Comparison of ENCODE assay signal across 7 cellular contexts in the genomic region with DNA sequence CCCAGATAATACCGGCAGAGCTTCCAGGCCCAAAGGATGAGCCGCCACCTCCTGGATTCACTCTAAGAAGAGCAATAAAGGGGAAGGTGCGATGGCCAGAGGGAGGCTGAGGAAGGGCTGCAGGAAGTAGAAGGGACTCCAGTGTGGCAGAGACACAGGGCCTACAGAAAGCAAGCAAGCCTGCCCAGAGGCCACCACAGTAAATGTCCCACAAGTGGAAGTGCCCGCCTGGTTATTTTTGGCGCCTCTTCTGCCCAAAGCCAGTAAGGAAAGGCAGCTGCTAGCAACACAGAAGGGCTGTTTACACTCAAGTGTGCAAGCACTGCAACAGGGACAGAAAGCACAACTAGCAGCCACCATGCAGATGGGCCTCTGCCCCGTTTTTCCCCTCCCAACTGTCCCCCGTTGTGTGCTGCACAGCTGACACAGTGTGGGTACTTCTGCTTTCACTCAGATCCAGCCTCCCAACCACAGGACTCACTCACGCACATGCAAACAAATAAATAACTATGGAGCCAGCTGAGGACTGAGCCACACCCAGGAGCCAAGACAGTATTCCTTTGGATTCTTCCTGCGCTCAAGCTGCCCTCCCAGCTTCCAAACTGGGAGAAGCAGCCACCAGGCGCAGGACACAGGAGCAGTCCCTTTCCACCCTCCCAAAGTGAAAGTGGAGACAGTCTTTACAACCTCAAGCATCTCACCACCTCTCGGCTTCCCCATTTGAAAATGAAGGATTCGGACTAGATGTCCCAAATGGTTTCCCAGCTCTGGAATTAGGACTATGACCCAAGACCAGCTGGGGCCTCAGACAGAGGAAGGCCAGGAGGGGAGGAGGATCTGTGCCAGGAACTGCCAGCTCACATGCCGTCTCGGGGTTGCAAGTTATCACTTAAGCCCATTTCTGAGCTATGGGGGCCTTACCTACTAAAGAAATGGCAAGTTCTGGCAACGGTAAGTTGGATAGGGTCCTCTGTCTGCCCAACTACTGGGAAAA. TPM values are rescaled to one million over a fixed set of nuclear protein-coding genes. Genes with fewer than 3 reads are reported as not detected.
DNase-seq lines count a peak whose midpoint lies in the region; TF ChIP-seq lines count a peak whose summit lies in the region.

No MANE protein-coding gene starts in this region.

- H3K27ac ChIP-seq in HEK293 (ENCODE audit: extremely low read depth, low read depth, low read length) (peak overlapping the region; percentile 14; the same call in 1 of the 2 replicates), OCI-LY3 (ENCODE audit: low read length) (peak overlapping the region; percentile 69), brain microvascular endothelial cell (peak overlapping the region; percentile 45), suprapubic skin (peak overlapping the region; percentile 100)

- DNase-seq in GM13976 (ENCODE audit: low spot score) = peak; percentile 74
- DNase-seq in brain microvascular endothelial cell = no peak
- peak; percentile 70 to 90 for DNase-seq in lower leg skin (ENCODE audit: low spot score in 2 of 2)
- no peak for DNase-seq in suprapubic skin (ENCODE audit: low spot score in 2 of 2)
- DNase-seq in NK-92 (lab: John Stamatoyannopoulos, UW; ENCODE audit: unreplicated experiment) = no peak

- in situ Hi-C loops in GM13976 (cut with MboI; ENCODE audit: low sequenced_read_pairs, unreplicated experiment) = no loop called here
- in situ Hi-C loops in brain microvascular endothelial cell (cut with HindIII; ENCODE audit: low pct_ligation_motif_present, low sequenced_read_pairs) = no loop called here

- H3K9me3 ChIP-seq in HEK293 (ENCODE audit: control insufficient read depth, insufficient read depth, low read depth, low read length) = no peaks in the 10 kb centered on the region
- no peaks in the 10 kb centered on the region for H3K9me3 ChIP-seq in OCI-LY3 (ENCODE audit: insufficient read depth, low read length)
- H3K9me3 ChIP-seq in suprapubic skin = no peaks in the 10 kb centered on the region

- no peak overlapping the region for H2AFZ ChIP-seq in OCI-LY3 (ENCODE audit: low read depth, low read length)

- CTCF ChIA-PET in HEK293 (lab: Yijun Ruan, JAX) = interaction anchor here (0.5 to 1.7 kb wide), 8 partner anchors 8 to 573 kb away, joined by 3 to 11 read pairs (median 3); no protein-coding TSS in a partner anchor

- H3K4me3 ChIP-seq in HEK293 (ENCODE audit: low read depth, low read length) (no peak overlapping the region), OCI-LY3 (ENCODE audit: low read length) (peak overlapping the region; percentile 72), brain microvascular endothelial cell (ENCODE audit: low read depth, low read length) (no peak overlapping the region), lower leg skin (ENCODE audit: low read depth, poor library complexity, severe bottlenecking) (no peak overlapping the region), suprapubic skin (peak overlapping the region; percentile 35)

- H3K36me3 ChIP-seq in HEK293 (ENCODE audit: control insufficient read depth in 2 of 2, insufficient read depth in 1 of 2, low read length in 2 of 2) (peaks cover 0 to 3% of the 10 kb centered on the region in 2 experiments; a peak in 1 of 3 replicates), OCI-LY3 (replicated peaks; ENCODE audit: low read depth, low read length) (peaks cover 37% of the 10 kb centered on the region), brain microvascular endothelial cell (replicated peaks) (no peaks in the 10 kb centered on the region), suprapubic skin (no peaks in the 10 kb centered on the region)

- WGBS in lower leg skin, 2 donors = 7% methylated on average over 15 of the region's 15 CpGs
- WGBS in suprapubic skin = 17% methylated on average over 14 of the region's 15 CpGs

- H3K4me1 ChIP-seq in HEK293 (ENCODE audit: control insufficient read depth, insufficient read depth, low read length) = peaks cover 21% of the 10 kb centered on the region
- peaks cover 72% of the 10 kb centered on the region for H3K4me1 ChIP-seq in OCI-LY3 (ENCODE audit: low read length)
- H3K4me1 ChIP-seq in suprapubic skin = peaks cover 98% of the 10 kb centered on the region

- TF ChIP-seq CTCF in GM13976 (IDR thresholded peaks at IDR 0.05; ENCODE audit: borderline replicate concordance, control extremely low read depth, extremely low read depth, insufficient read depth, missing control alignments) (no peak), HEK293 (tag by site-specific recombination; IDR thresholded peaks at IDR 0.05) (no peak), OCI-LY3 (IDR thresholded peaks at IDR 0.05; ENCODE audit: low read depth, low read length) (no peak), brain microvascular endothelial cell (IDR thresholded peaks at IDR 0.05; ENCODE audit: low read depth, low read length, missing control alignments) (no peak), lower leg skin (IDR thresholded peaks at IDR 0.05) (no peak), suprapubic skin (IDR thresholded peaks at IDR 0.05) (no peak)

- intact Hi-C loops in lower leg skin (cut with DNase I; ENCODE audit: low total_unique reads) = no loop called here

- peak overlapping the region; percentile 99 for H3K4me2 ChIP-seq in OCI-LY3 (ENCODE audit: low read length)

- peaks cover 100% of the 10 kb centered on the region for H3K79me2 ChIP-seq in OCI-LY3 (ENCODE audit: low read length)

- H3K27me3 ChIP-seq in OCI-LY3 (ENCODE audit: low read depth, low read length) (no peaks in the 10 kb centered on the region), brain microvascular endothelial cell (replicated peaks) (no peaks in the 10 kb centered on the region), suprapubic skin (no peaks in the 10 kb centered on the region)

- POLR2A ChIA-PET in HEK293 (lab: Yijun Ruan, JAX) = no interaction called here

- TF ChIP-seq POLR2A in lower leg skin (IDR thresholded peaks at IDR 0.05) (no peak), suprapubic skin (IDR thresholded peaks at IDR 0.05) (no peak)

- H3K9ac ChIP-seq in OCI-LY3 (ENCODE audit: low read length) = peak overlapping the region; percentile 45

- H4K20me1 ChIP-seq in OCI-LY3 (ENCODE audit: insufficient read depth, low read length) = peaks cover 92% of the 10 kb centered on the region

- TF ChIP-seq EP300 in suprapubic skin (IDR thresholded peaks at IDR 0.05) = no peak

TF ChIP-seq in HEK293, 187 proteins besides CTCF, POLR2A, EP300 and RAD21:
- TF ChIP-seq ZIC2 (tag by site-specific recombination; IDR thresholded peaks at IDR 0.05) = peak; percentile 49
- no peak for TF ChIP-seq ZNF776 (tag by site-specific recombination; IDR thresholded peaks at IDR 0.05; ENCODE audit: borderline replicate concordance)
- peak; percentile 48 for TF ChIP-seq PRDM1 (tag by site-specific recombination; IDR thresholded peaks at IDR 0.05)
- no peak for TF ChIP-seq ZBTB20 (tag by site-specific recombination; IDR thresholded peaks at IDR 0.05)
- TF ChIP-seq, protein P1, sequence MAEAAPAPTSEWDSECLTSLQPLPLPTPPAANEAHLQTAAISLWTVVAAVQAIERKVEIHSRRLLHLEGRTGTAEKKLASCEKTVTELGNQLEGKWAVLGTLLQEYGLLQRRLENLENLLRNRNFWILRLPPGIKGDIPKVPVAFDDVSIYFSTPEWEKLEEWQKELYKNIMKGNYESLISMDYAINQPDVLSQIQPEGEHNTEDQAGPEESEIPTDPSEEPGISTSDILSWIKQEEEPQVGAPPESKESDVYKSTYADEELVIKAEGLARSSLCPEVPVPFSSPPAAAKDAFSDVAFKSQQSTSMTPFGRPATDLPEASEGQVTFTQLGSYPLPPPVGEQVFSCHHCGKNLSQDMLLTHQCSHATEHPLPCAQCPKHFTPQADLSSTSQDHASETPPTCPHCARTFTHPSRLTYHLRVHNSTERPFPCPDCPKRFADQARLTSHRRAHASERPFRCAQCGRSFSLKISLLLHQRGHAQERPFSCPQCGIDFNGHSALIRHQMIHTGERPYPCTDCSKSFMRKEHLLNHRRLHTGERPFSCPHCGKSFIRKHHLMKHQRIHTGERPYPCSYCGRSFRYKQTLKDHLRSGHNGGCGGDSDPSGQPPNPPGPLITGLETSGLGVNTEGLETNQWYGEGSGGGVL (tag by site-specific recombination; IDR thresholded peaks at IDR 0.05) = no peak

RNA-seq across cellular contexts. Expression of gene PNMA1, which starts 40.0 kb away (rescaled TPM):
- total RNA-seq in lower leg skin = 1 to 10 TPM; 4.6 to 8.5 (median 6.6) TPM
- 1 to 10 TPM; 5.2 to 9.8 (median 6.4) TPM for total RNA-seq in suprapubic skin

Comparison
In these comparisons a context has a peak if more than half of its experiments do, and no peak if none do; other contexts are left out.
1. DNase-seq: peak in GM13976 (single experiment) and lower leg skin (2 of 2); none in brain microvascular endothelial cell (single experiment), suprapubic skin (0 of 2) and NK-92 (single experiment).
2. H3K27ac ChIP-seq: peak in every context shown above with its lines; median percentile 100 in suprapubic skin; 69 in OCI-LY3; 45 in brain microvascular endothelial cell; 14 in HEK293.
3. H3K4me3 ChIP-seq: peak in OCI-LY3 (single experiment) and suprapubic skin (single experiment); none in HEK293 (single experiment), brain microvascular endothelial cell (single experiment) and lower leg skin (single experiment).